ENCODE assay signal across 8 cellular contexts in the genomic region with DNA sequence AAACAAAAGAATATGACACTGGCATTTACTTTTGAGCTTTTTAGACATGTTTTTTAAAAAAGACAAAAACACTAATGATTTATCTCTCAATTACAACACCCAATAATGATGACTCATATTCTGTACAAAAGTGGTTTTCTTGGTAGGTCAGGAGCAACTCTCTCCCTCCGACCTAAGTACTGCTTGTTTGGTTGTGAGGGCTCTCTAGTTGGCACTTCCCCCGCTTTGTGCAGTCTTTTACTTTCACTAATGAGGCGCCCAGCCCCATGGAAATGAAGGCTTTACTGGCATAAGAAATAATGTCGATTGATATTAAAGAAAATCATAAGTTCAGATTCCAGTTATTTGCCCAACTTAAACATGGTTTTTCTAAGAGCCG. TPM values are rescaled to one million over a fixed set of nuclear protein-coding genes. Genes with fewer than 3 reads are reported as not detected.
DNase-seq lines count a peak whose midpoint lies in the region.

No MANE protein-coding gene starts in this region.

- peaks cover 30% of the 10 kb centered on the region for H3K4me1 Mint-ChIP-seq in activated T-helper 1 cell treated with anti-CD3 and anti-CD28 coated beads, Interleukin-12 subunit alpha, Interleukin-12 subunit beta, Interleukin-2, Interleukin-4 antibody, amounts not matched to agents 30 ng/mL and 10 ng/mL and 1 ng/mL, durations not matched to agents 14 hours and 24 hours and 36 hours (ENCODE audit: low read depth)

- H3K9me3 ChIP-seq in skeletal muscle satellite cell (replicated peaks; ENCODE audit: low read length): no peaks in the 10 kb centered on the region

- H3K4me2 ChIP-seq in skeletal muscle satellite cell (ENCODE audit: low read length): peak overlapping the region; percentile 92

- no peaks in the 10 kb centered on the region for H3K27me3 ChIP-seq in skeletal muscle satellite cell (ENCODE audit: control insufficient read depth, insufficient read depth, low read length)

- H3K36me3 Mint-ChIP-seq in activated T-helper 1 cell treated with anti-CD3 and anti-CD28 coated beads, Interleukin-12 subunit alpha, Interleukin-12 subunit beta, Interleukin-2, Interleukin-4 antibody, amounts not matched to agents 30 ng/mL and 10 ng/mL and 1 ng/mL, durations not matched to agents 14 hours and 24 hours and 36 hours (ENCODE audit: low read depth): peaks cover 17% of the 10 kb centered on the region

- H3K4me3 ChIP-seq in skeletal muscle satellite cell (ENCODE audit: low read length): peak overlapping the region; percentile 77

- H3K9me3 Mint-ChIP-seq in activated T-helper 1 cell treated with anti-CD3 and anti-CD28 coated beads, Interleukin-12 subunit alpha, Interleukin-12 subunit beta, Interleukin-2, Interleukin-4 antibody, amounts not matched to agents 30 ng/mL and 10 ng/mL and 1 ng/mL, durations not matched to agents 14 hours and 24 hours and 36 hours: no peaks in the 10 kb centered on the region

- intact Hi-C loops in activated T-helper 1 cell treated with anti-CD3 and anti-CD28 coated beads, Interleukin-12 subunit alpha, Interleukin-12 subunit beta, Interleukin-2, Interleukin-4 antibody, amounts not matched to agents 30 ng/mL and 10 ng/mL and 1 ng/mL, durations not matched to agents 14 hours and 24 hours and 36 hours (cut with micrococcal nuclease): loop anchor here (5.0 to 10.0 kb wide), 4 partner anchors 308 to 992 kb away; a partner anchor contains a TSS

- peak; percentile 18 for DNase-seq in NK-92 treated with Interleukin-12 subunit alpha and Interleukin-12 subunit beta, amount 100 ng/mL, for 24 hours (lab: John Stamatoyannopoulos, UW)
- DNase-seq in NK-92 (lab: John Stamatoyannopoulos, UW; ENCODE audit: unreplicated experiment): no peak
- DNase-seq in HCEC 1CT: peak; percentile 43
- DNase-seq in NCI-H774 (lab: John Stamatoyannopoulos, UW): peak; percentile 49
- no peak for DNase-seq in activated T-helper 1 cell treated with anti-CD3 and anti-CD28 coated beads, Interleukin-12 subunit alpha, Interleukin-12 subunit beta, Interleukin-2, Interleukin-4 antibody, amounts not matched to agents 30 ng/mL and 10 ng/mL and 1 ng/mL, durations not matched to agents 14 hours and 24 hours and 36 hours (ENCODE audit: low spot score)
- DNase-seq in glomerular visceral epithelial cell (ENCODE audit: extremely low spot score): peak; percentile 42
- DNase-seq in DMS114 treated with DMSO at 0.1 percent for 48 hours (lab: John Stamatoyannopoulos, UW; ENCODE audit: unreplicated experiment): no peak

- peak overlapping the region; percentile 97 for H3K4me3 Mint-ChIP-seq in activated T-helper 1 cell treated with anti-CD3 and anti-CD28 coated beads, Interleukin-12 subunit alpha, Interleukin-12 subunit beta, Interleukin-2, Interleukin-4 antibody, amounts not matched to agents 30 ng/mL and 10 ng/mL and 1 ng/mL, durations not matched to agents 14 hours and 24 hours and 36 hours

- H3K4me1 ChIP-seq in skeletal muscle satellite cell (ENCODE audit: control insufficient read depth, insufficient read depth, low read length): peaks cover 11% of the 10 kb centered on the region

- H3K27ac Mint-ChIP-seq in activated T-helper 1 cell treated with anti-CD3 and anti-CD28 coated beads, Interleukin-12 subunit alpha, Interleukin-12 subunit beta, Interleukin-2, Interleukin-4 antibody, amounts not matched to agents 30 ng/mL and 10 ng/mL and 1 ng/mL, durations not matched to agents 14 hours and 24 hours and 36 hours: peak overlapping the region; percentile 31

- no peaks in the 10 kb centered on the region for H3K27me3 Mint-ChIP-seq in activated T-helper 1 cell treated with anti-CD3 and anti-CD28 coated beads, Interleukin-12 subunit alpha, Interleukin-12 subunit beta, Interleukin-2, Interleukin-4 antibody, amounts not matched to agents 30 ng/mL and 10 ng/mL and 1 ng/mL, durations not matched to agents 14 hours and 24 hours and 36 hours (ENCODE audit: insufficient read depth)

- no peak overlapping the region for H3K9ac ChIP-seq in skeletal muscle satellite cell (ENCODE audit: low read depth, low read length)

- H3K36me3 ChIP-seq in skeletal muscle satellite cell (ENCODE audit: insufficient read depth, low read length): no peaks in the 10 kb centered on the region

RNA-seq across cellular contexts. Expression of a gene that starts 1.3 kb away (rescaled TPM):
- total RNA-seq in activated T-helper 1 cell treated with anti-CD3 and anti-CD28 coated beads, Interleukin-12 subunit alpha, Interleukin-12 subunit beta, Interleukin-2, Interleukin-4 antibody, amounts not matched to agents 30 ng/mL and 10 ng/mL and 1 ng/mL, durations not matched to agents 14 hours and 24 hours and 36 hours: 6.1 and 7.6 TPM in 2 replicates
- total RNA-seq in skeletal muscle satellite cell (2012; rRNA removed): 5.7 and 8.1 TPM in 2 replicates

RNA-seq across cellular contexts. Expression of a gene that starts 13.8 kb away (rescaled TPM):
- 15.9 and 22.2 TPM in 2 replicates for total RNA-seq in activated T-helper 1 cell treated with anti-CD3 and anti-CD28 coated beads, Interleukin-12 subunit alpha, Interleukin-12 subunit beta, Interleukin-2, Interleukin-4 antibody, amounts not matched to agents 30 ng/mL and 10 ng/mL and 1 ng/mL, durations not matched to agents 14 hours and 24 hours and 36 hours
- total RNA-seq in skeletal muscle satellite cell (2012; rRNA removed): 11.7 and 13.5 TPM in 2 replicates

Comparison
In these comparisons a context has a peak if more than half of its experiments do, and no peak if none do; other contexts are left out.
1. DNase-seq: peak in NK-92 treated with Interleukin-12 subunit alpha and Interleukin-12 subunit beta, amount 100 ng/mL, for 24 hours (single experiment), HCEC 1CT (single experiment), NCI-H774 (single experiment) and glomerular visceral epithelial cell (single experiment); none in NK-92 (single experiment), activated T-helper 1 cell treated with anti-CD3 and anti-CD28 coated beads, Interleukin-12 subunit alpha, Interleukin-12 subunit beta, Interleukin-2, Interleukin-4 antibody, amounts not matched to agents 30 ng/mL and 10 ng/mL and 1 ng/mL, durations not matched to agents 14 hours and 24 hours and 36 hours (single experiment) and DMS114 treated with DMSO at 0.1 percent for 48 hours (single experiment).